In genomic region chr15:62021991-62022600, GRCh38 we compare ENCODE assay signal across 13 cellular contexts. TPM values are rescaled to one million over a fixed set of nuclear protein-coding genes. Genes with fewer than 3 reads are reported as not detected.
DNase-seq lines count a peak whose midpoint lies in the region; ATAC-seq, FAIRE-seq and TF ChIP-seq lines count a peak whose summit lies in the region.
"Had no signal": no experiment of that assay in that cellular context is flagged by ENCODE, and none has a peak within 500 bp of the region (broad histone marks: within the 10 kb centered on the region; RNA-seq: fewer than 3 reads in every experiment).

No MANE protein-coding gene starts in this region.

- DNase-seq in A549 (ENCODE audit: low read depth in 1 of 2, low spot score in 1 of 2) (peak in 1 of 2 experiments; percentile 23), epithelial cell of esophagus (ENCODE audit: low read depth) (no peak), posterior cingulate gyrus (no peak), NCI-H2196 (lab: John Stamatoyannopoulos, UW; ENCODE audit: unreplicated experiment) (no peak)
- DNase-seq: activated T-cell treated with anti-CD3 and anti-CD28 coated beads, Interleukin-2, amount 50 U/mL, for 4 hours; central memory CD4-positive, alpha-beta T cell; NK-92 treated with Interleukin-12 subunit alpha and Interleukin-12 subunit beta, amount 100 ng/mL, for 24 hours; uterus had no signal

- ATAC-seq in A549 = peak; percentile 70 to 78
- ATAC-seq in GM18870 (IDR thresholded peaks at IDR 0.05; ENCODE audit: unreplicated experiment) = no peak
- no peak for ATAC-seq in HG02759 (IDR thresholded peaks at IDR 0.05; ENCODE audit: unreplicated experiment)
- ATAC-seq: activated T-cell treated with anti-CD3 and anti-CD28 coated beads, Interleukin-2, amount 50 U/mL, for 4 hours had no signal

- TF ChIP-seq EP300 in A549 (IDR thresholded peaks at IDR 0.05) = no peak

- CTCF ChIA-PET in A549 (lab: Yijun Ruan, JAX) = interaction anchor here (0.5 to 1.8 kb wide), 4 partner anchors 13 to 171 kb away, joined by 3 to 4 read pairs (median 3); no protein-coding TSS in a partner anchor

- H3K4me1 ChIP-seq in A549 (no peaks in the 10 kb centered on the region), OCI-LY3 (ENCODE audit: low read length) (peaks cover 13% of the 10 kb centered on the region)
- H3K4me1 ChIP-seq: right atrium auricular region, uterus had no signal

- peaks cover 60% of the 10 kb centered on the region for H3K36me3 ChIP-seq in OCI-LY3 (replicated peaks; ENCODE audit: low read depth, low read length)
- H3K36me3 ChIP-seq: uterus had no signal

- no peak overlapping the region for H3K27ac ChIP-seq in A549
- no peak overlapping the region for H3K27ac ChIP-seq in OCI-LY3 (ENCODE audit: low read length)
- H3K27ac ChIP-seq: right atrium auricular region, uterus had no signal

- H2AFZ ChIP-seq in OCI-LY3 (ENCODE audit: low read depth, low read length) = no peak overlapping the region

- peak; percentile 52; the same call in 2 of the 3 replicates for TF ChIP-seq CTCF in A549 (IDR thresholded peaks at IDR 0.05)
- TF ChIP-seq CTCF in OCI-LY3 (IDR thresholded peaks at IDR 0.05; ENCODE audit: low read depth, low read length) = peak; percentile 35
- peak; percentile 34 for TF ChIP-seq CTCF in epithelial cell of esophagus (IDR thresholded peaks at IDR 0.05; ENCODE audit: insufficient read depth, low read depth, low read length, missing control alignments)

- H3K9me3 ChIP-seq in A549 (no peaks in the 10 kb centered on the region), OCI-LY3 (ENCODE audit: insufficient read depth, low read length) (no peaks in the 10 kb centered on the region)
- H3K9me3 ChIP-seq: right atrium auricular region, uterus had no signal

- H4K20me1 ChIP-seq in OCI-LY3 (ENCODE audit: insufficient read depth, low read length) = no peaks in the 10 kb centered on the region

- intact Hi-C loops in posterior cingulate gyrus (cut with DNase I) = no loop called here

- H3K4me2 ChIP-seq in A549 = no peak overlapping the region
- no peak overlapping the region for H3K4me2 ChIP-seq in OCI-LY3 (ENCODE audit: low read length)

- WGBS in A549 (ENCODE audit: missing lambda C conversion rate) = 92% methylated on average over 3 of the region's 3 CpGs

- no peak; a peak in 1 of 5 replicates for TF ChIP-seq RAD21 in A549 (conservative IDR thresholded peaks at IDR 0.05 in 1 of 2, IDR thresholded peaks at IDR 0.05 in 1 of 2)

- TF ChIP-seq POLR2A in A549 (IDR thresholded peaks at IDR 0.05; ENCODE audit: low read length) = no peak

- no peak overlapping the region for H3K4me3 ChIP-seq in A549
- H3K4me3 ChIP-seq in OCI-LY3 (ENCODE audit: low read length) = no peak overlapping the region
- no peak overlapping the region for H3K4me3 ChIP-seq in epithelial cell of esophagus (ENCODE audit: low read length)
- H3K4me3 ChIP-seq: right atrium auricular region, uterus had no signal

- no peaks in the 10 kb centered on the region for H3K27me3 ChIP-seq in OCI-LY3 (ENCODE audit: low read depth, low read length)
- H3K27me3 ChIP-seq: right atrium auricular region, uterus had no signal

- no peak overlapping the region for H3K9ac ChIP-seq in OCI-LY3 (ENCODE audit: low read length)

- POLR2A ChIA-PET in A549 (lab: Yijun Ruan, JAX) = no interaction called here

- FAIRE-seq in A549 (lab: Jason Lieb, UNC) = peak; percentile 89
- peak; percentile 79 for FAIRE-seq in G401.6 (lab: Jason Lieb, UNC)

- H3K79me2 ChIP-seq in OCI-LY3 (ENCODE audit: low read length) = peaks cover 5% of the 10 kb centered on the region; the same call in 1 of the 2 replicates

TF ChIP-seq in A549, 52 proteins besides CTCF, POLR2A, EP300 and RAD21:
- no peak for TF ChIP-seq ESRRA (IDR thresholded peaks at IDR 0.05; ENCODE audit: borderline replicate concordance, low read length)
- TF ChIP-seq FOSB (CRISPR knock-in tag; IDR thresholded peaks at IDR 0.05) = no peak
- TF ChIP-seq JUN (IDR thresholded peaks at IDR 0.05) = no peak
- TF ChIP-seq MAX (IDR thresholded peaks at IDR 0.05) = no peak
- TF ChIP-seq RARB (CRISPR knock-in tag; IDR thresholded peaks at IDR 0.05) = no peak
- no peak for TF ChIP-seq ZFP36 (IDR thresholded peaks at IDR 0.05; ENCODE audit: borderline replicate concordance, partially characterized antibody)

RNA-seq across cellular contexts. Expression of gene VPS13C, which starts 38.2 kb away (rescaled TPM):
- polyA plus RNA-seq in A549 (2011; rRNA removed) (26.5 and 29.5 TPM in 2 replicates), A549 (2017; fragmentation: RNase III; extraction: RNeasy Plus Mini Kit Qiagen cat#74134 plus additional on column Dnase treatment) (12.2 to 13.2 TPM (median 13.0 TPM) in 3 replicates)
- 2.4 and 2.6 TPM in 2 replicates for polyA plus RNA-seq in A549 (2012; cell fraction: cytosol; rRNA removed)
- polyA plus RNA-seq in A549 (2012; cell fraction: nucleus; rRNA removed) = 4.2 and 8.5 TPM in 2 replicates
- 57.2 and 69.6 TPM in 2 replicates for polyA minus RNA-seq in A549 (2011; rRNA and poly(A)+ RNA removed)

RNA-seq across cellular contexts. Expression of gene C2CD4A, which starts 44.7 kb away (rescaled TPM):
- 0.04 TPM in 1 of 2 replicates, not detected in the other for polyA plus RNA-seq in A549 (2011; rRNA removed)
- 0.03 TPM in 2 replicates for polyA plus RNA-seq in A549 (2012; cell fraction: cytosol; rRNA removed)
- polyA plus RNA-seq in A549 (2012; cell fraction: nucleus; rRNA removed) = 0.05 and 0.09 TPM in 2 replicates
- 0.10 to 0.32 TPM (median 0.21 TPM) in 3 replicates for polyA plus RNA-seq in A549 (2017; fragmentation: RNase III; extraction: RNeasy Plus Mini Kit Qiagen cat#74134 plus additional on column Dnase treatment)
- not detected in 2 replicates for polyA minus RNA-seq in A549 (2011; rRNA and poly(A)+ RNA removed)

Comparison
In these comparisons a context has a peak if more than half of its experiments do, and no peak if none do; other contexts are left out.
1. ATAC-seq: peak in A549 (2 of 2); none in GM18870 (single experiment) and HG02759 (single experiment).
2. Peak in every context shown above with its lines, with median percentiles within 50 percentile points of each other: CTCF ChIP-seq.